9 cellular contexts compared by ENCODE assay signal in genomic region chr14:91374897-91375747, GRCh38. TPM values are rescaled to one million over a fixed set of nuclear protein-coding genes. Genes with fewer than 3 reads are reported as not detected.
DNase-seq lines count a peak whose midpoint lies in the region; ATAC-seq and TF ChIP-seq lines count a peak whose summit lies in the region.
"Had no signal": no experiment of that assay in that cellular context is flagged by ENCODE, and none has a peak within 500 bp of the region (broad histone marks: within the 10 kb centered on the region; RNA-seq: fewer than 3 reads in every experiment).

No MANE protein-coding gene starts in this region.

- no peaks in the 10 kb centered on the region for H3K9me3 Mint-ChIP-seq in T-helper 1 cell treated with Interleukin-12 subunit alpha and Interleukin-12 subunit beta and Interleukin-4 antibody, amounts not matched to agents 30 μg/mL and 1 μg/mL, for 36 hours

- DNase-seq in D341Med (ENCODE audit: low spot score) (peak; percentile 83), NCI-H1417 treated with DMSO at 0.1 percent for 48 hours (lab: John Stamatoyannopoulos, UW) (peak; percentile 83), midbrain (lab: John Stamatoyannopoulos, UW) (peak; percentile 5), NCI-H526 treated with DMSO at 0.1 percent for 48 hours (lab: John Stamatoyannopoulos, UW) (no peak), hepatocyte (ENCODE audit: low spot score) (no peak)
- DNase-seq: right cardiac atrium had no signal

- no peaks in the 10 kb centered on the region for H3K36me3 ChIP-seq in hepatocyte (replicated peaks; ENCODE audit: insufficient read depth, low read depth)

- no peaks in the 10 kb centered on the region for H3K9me3 ChIP-seq in hepatocyte (ENCODE audit: low read depth)

- no peak overlapping the region for H2AFZ ChIP-seq in hepatocyte

- H3K4me3 Mint-ChIP-seq in T-helper 1 cell treated with Interleukin-12 subunit alpha and Interleukin-12 subunit beta and Interleukin-4 antibody, amounts not matched to agents 30 μg/mL and 1 μg/mL, for 36 hours: peak overlapping the region; percentile 63

- H3K9me2 ChIP-seq in hepatocyte (replicated peaks; ENCODE audit: insufficient read depth): no peaks in the 10 kb centered on the region

- peaks cover 2% of the 10 kb centered on the region for H3K79me2 ChIP-seq in hepatocyte

- WGBS in hepatocyte (ENCODE audit: low lambda C conversion rate, missing lambda C conversion rate): 93% methylated on average over 26 of the region's 28 CpGs

- H3K36me3 Mint-ChIP-seq in T-helper 1 cell treated with Interleukin-12 subunit alpha and Interleukin-12 subunit beta and Interleukin-4 antibody, amounts not matched to agents 30 μg/mL and 1 μg/mL, for 36 hours (ENCODE audit: low read depth): peaks cover 20% of the 10 kb centered on the region

- H3K4me2 ChIP-seq in hepatocyte: no peak overlapping the region

- ATAC-seq in HG03025 (IDR thresholded peaks at IDR 0.05; ENCODE audit: low FRiP score, unreplicated experiment) (no peak), GM18867 (IDR thresholded peaks at IDR 0.05; ENCODE audit: unreplicated experiment) (no peak)
- ATAC-seq: right cardiac atrium had no signal

- no peaks in the 10 kb centered on the region for H3K27me3 ChIP-seq in hepatocyte

- TF ChIP-seq CTCF in hepatocyte (IDR thresholded peaks at IDR 0.05; ENCODE audit: poor library complexity): no peak

- H3K4me3 ChIP-seq in hepatocyte: no peak overlapping the region

- peaks cover 46% of the 10 kb centered on the region for H3K4me1 ChIP-seq in hepatocyte (ENCODE audit: insufficient read depth)

- no peaks in the 10 kb centered on the region for H4K20me1 ChIP-seq in hepatocyte (ENCODE audit: insufficient read depth, poor library complexity, severe bottlenecking)

- peaks cover 89% of the 10 kb centered on the region for H3K4me1 Mint-ChIP-seq in T-helper 1 cell treated with Interleukin-12 subunit alpha and Interleukin-12 subunit beta and Interleukin-4 antibody, amounts not matched to agents 30 μg/mL and 1 μg/mL, for 36 hours (ENCODE audit: low read depth)

- no peak overlapping the region for H3K27ac ChIP-seq in hepatocyte

- peak overlapping the region; percentile 92 for H3K27ac Mint-ChIP-seq in T-helper 1 cell treated with Interleukin-12 subunit alpha and Interleukin-12 subunit beta and Interleukin-4 antibody, amounts not matched to agents 30 μg/mL and 1 μg/mL, for 36 hours

- no peaks in the 10 kb centered on the region for H3K27me3 Mint-ChIP-seq in T-helper 1 cell treated with Interleukin-12 subunit alpha and Interleukin-12 subunit beta and Interleukin-4 antibody, amounts not matched to agents 30 μg/mL and 1 μg/mL, for 36 hours (ENCODE audit: low read depth)

RNA-seq across cellular contexts. Expression of gene CCDC88C, which starts 42.5 kb away (rescaled TPM):
- 4.7 and 11.3 TPM in 2 replicates for total RNA-seq in hepatocyte
- polyA plus RNA-seq in hepatocyte: 4.3 and 5.9 TPM in 2 replicates

Comparison
In these comparisons a context has a peak if more than half of its experiments do, and no peak if none do; other contexts are left out.
1. DNase-seq: peak in D341Med (single experiment), NCI-H1417 treated with DMSO at 0.1 percent for 48 hours (single experiment) and midbrain (single experiment); none in NCI-H526 treated with DMSO at 0.1 percent for 48 hours (single experiment) and hepatocyte (single experiment).